15 cellular contexts compared by ENCODE assay signal in genomic region chr7:128041203-128041602, GRCh38. TPM values are rescaled to one million over a fixed set of nuclear protein-coding genes. Genes with fewer than 3 reads are reported as not detected.
A peak's percentile ranks its signal among the peaks of the same experiment; 100 is the strongest.
DNase-seq lines count a peak whose midpoint lies in the region; ATAC-seq and TF ChIP-seq lines count a peak whose summit lies in the region.
"Had no signal": no experiment of that assay in that cellular context is flagged by ENCODE, and none has a peak within 500 bp of the region (broad histone marks: within the 10 kb centered on the region; RNA-seq: fewer than 3 reads in every experiment).

No MANE protein-coding gene starts in this region.

- no peaks in the 10 kb centered on the region for H3K27me3 ChIP-seq in upper lobe of left lung

- DNase-seq in AG08395 (ENCODE audit: low spot score): peak; percentile 16
- DNase-seq in HS-27A (ENCODE audit: low read depth): peak; percentile 57
- DNase-seq in astrocyte of the spinal cord (ENCODE audit: low read depth, low spot score): peak; percentile 84
- DNase-seq in iris pigment epithelial cell (ENCODE audit: low read depth): peak; percentile 78
- no peak for DNase-seq in ureter (ENCODE audit: low spot score)
- no peak for DNase-seq in NCI-H2107 treated with DMSO at 0.1 percent for 48 hours (lab: John Stamatoyannopoulos, UW; ENCODE audit: unreplicated experiment)
- no peak for DNase-seq in T-cell
- DNase-seq in upper lobe of left lung: no peak
- DNase-seq: activated CD4-positive, alpha-beta memory T cell treated with anti-CD3 and anti-CD28 coated beads for 36 hours; activated naive CD4-positive, alpha-beta T cell treated with Interleukin-2 at 50 U/mL for 16 hours; effector CD4-positive, alpha-beta T cell; NCI-H2081 treated with DMSO at 0.1 percent for 48 hours; right cardiac atrium had no signal

- no peaks in the 10 kb centered on the region for H3K36me3 ChIP-seq in upper lobe of left lung

- POLR2A ChIA-PET in T-cell (lab: Charles Lee): no interaction called here

- no peaks in the 10 kb centered on the region for H3K27me3 Mint-ChIP-seq in T-cell
- H3K27me3 Mint-ChIP-seq: activated CD4-positive, alpha-beta memory T cell treated with anti-CD3 and anti-CD28 coated beads for 36 hours; B cell had no signal

- no peak overlapping the region for H3K4me3 Mint-ChIP-seq in T-cell
- H3K4me3 Mint-ChIP-seq: activated CD4-positive, alpha-beta memory T cell treated with anti-CD3 and anti-CD28 coated beads for 36 hours; B cell; T-helper 1 cell treated with Interleukin-12 subunit alpha and Interleukin-12 subunit beta and Interleukin-4 antibody, amounts not matched to agents 30 μg/mL and 1 μg/mL, for 36 hours had no signal

- CTCF ChIA-PET in T-cell (lab: Charles Lee): interaction anchor here in 1 of 2 donors (0.7 kb wide), 1 partner anchor 171 kb away, joined by 6 read pairs; no protein-coding TSS in a partner anchor

- peaks cover 16 to 20% (median 20%) of the 10 kb centered on the region in 3 donors for H3K4me1 Mint-ChIP-seq in T-cell

- peaks cover 4% of the 10 kb centered on the region for H3K36me3 Mint-ChIP-seq in T-cell
- H3K36me3 Mint-ChIP-seq: activated CD4-positive, alpha-beta memory T cell treated with anti-CD3 and anti-CD28 coated beads for 36 hours had no signal

- 62 to 74% methylated on average over 7 of the region's 7 CpGs for WGBS in upper lobe of left lung, 2 donors

- H3K4me1 ChIP-seq in upper lobe of left lung: no peaks in the 10 kb centered on the region

- no peak for ATAC-seq in T-cell (replicated peaks in 1 of 4)
- ATAC-seq in upper lobe of left lung (ENCODE audit: low FRiP score in 2 of 2): no peak
- ATAC-seq: right cardiac atrium had no signal

- no peak for TF ChIP-seq POLR2A in upper lobe of left lung (IDR thresholded peaks at IDR 0.05)

- H3K9me3 ChIP-seq in upper lobe of left lung: no peaks in the 10 kb centered on the region

- TF ChIP-seq CTCF in astrocyte of the spinal cord (IDR thresholded peaks at IDR 0.05; ENCODE audit: low read depth, low read length) (no peak), upper lobe of left lung (IDR thresholded peaks at IDR 0.05) (no peak)

- no peaks in the 10 kb centered on the region for H3K9me3 Mint-ChIP-seq in T-cell
- H3K9me3 Mint-ChIP-seq: activated CD4-positive, alpha-beta memory T cell treated with anti-CD3 and anti-CD28 coated beads for 36 hours; T-helper 1 cell treated with Interleukin-12 subunit alpha and Interleukin-12 subunit beta and Interleukin-4 antibody, amounts not matched to agents 30 μg/mL and 1 μg/mL, for 36 hours had no signal

- no peak overlapping the region for H3K4me3 ChIP-seq in astrocyte of the spinal cord (ENCODE audit: low read depth, low read length)
- H3K4me3 ChIP-seq in upper lobe of left lung: no peak overlapping the region

- no peak for TF ChIP-seq EP300 in upper lobe of left lung (IDR thresholded peaks at IDR 0.05)

- H3K27ac ChIP-seq in upper lobe of left lung: no peak overlapping the region

- H3K27ac Mint-ChIP-seq in T-cell: no peak overlapping the region
- H3K27ac Mint-ChIP-seq: activated CD4-positive, alpha-beta memory T cell treated with anti-CD3 and anti-CD28 coated beads for 36 hours; B cell; T-helper 1 cell treated with Interleukin-12 subunit alpha and Interleukin-12 subunit beta and Interleukin-4 antibody, amounts not matched to agents 30 μg/mL and 1 μg/mL, for 36 hours had no signal

- in situ Hi-C loops in astrocyte of the spinal cord (cut with HindIII; ENCODE audit: low sequenced_read_pairs): no loop called here

RNA-seq across cellular contexts. Expression of gene LRRC4, which starts 10.0 kb away (rescaled TPM):
- total RNA-seq in ureter (1.3 TPM), T-cell (under 1 TPM in 3 of 5 donors, not detected in 2; 0.07 to 0.77 (median 0.18) TPM), upper lobe of left lung (10 to 100 TPM in 3 of 6 donors, 1 to 10 TPM in 3; 3.9 to 23.3 (median 11.1) TPM)

Comparison
In these comparisons a context has a peak if more than half of its experiments do, and no peak if none do; other contexts are left out.
1. DNase-seq: peak in AG08395 (single experiment), HS-27A (single experiment), astrocyte of the spinal cord (single experiment) and iris pigment epithelial cell (single experiment); none in ureter (single experiment), NCI-H2107 treated with DMSO at 0.1 percent for 48 hours (single experiment), T-cell (0 of 34) and upper lobe of left lung (0 of 2).